ENCODE assay signal across 12 cellular contexts in the genomic region with DNA sequence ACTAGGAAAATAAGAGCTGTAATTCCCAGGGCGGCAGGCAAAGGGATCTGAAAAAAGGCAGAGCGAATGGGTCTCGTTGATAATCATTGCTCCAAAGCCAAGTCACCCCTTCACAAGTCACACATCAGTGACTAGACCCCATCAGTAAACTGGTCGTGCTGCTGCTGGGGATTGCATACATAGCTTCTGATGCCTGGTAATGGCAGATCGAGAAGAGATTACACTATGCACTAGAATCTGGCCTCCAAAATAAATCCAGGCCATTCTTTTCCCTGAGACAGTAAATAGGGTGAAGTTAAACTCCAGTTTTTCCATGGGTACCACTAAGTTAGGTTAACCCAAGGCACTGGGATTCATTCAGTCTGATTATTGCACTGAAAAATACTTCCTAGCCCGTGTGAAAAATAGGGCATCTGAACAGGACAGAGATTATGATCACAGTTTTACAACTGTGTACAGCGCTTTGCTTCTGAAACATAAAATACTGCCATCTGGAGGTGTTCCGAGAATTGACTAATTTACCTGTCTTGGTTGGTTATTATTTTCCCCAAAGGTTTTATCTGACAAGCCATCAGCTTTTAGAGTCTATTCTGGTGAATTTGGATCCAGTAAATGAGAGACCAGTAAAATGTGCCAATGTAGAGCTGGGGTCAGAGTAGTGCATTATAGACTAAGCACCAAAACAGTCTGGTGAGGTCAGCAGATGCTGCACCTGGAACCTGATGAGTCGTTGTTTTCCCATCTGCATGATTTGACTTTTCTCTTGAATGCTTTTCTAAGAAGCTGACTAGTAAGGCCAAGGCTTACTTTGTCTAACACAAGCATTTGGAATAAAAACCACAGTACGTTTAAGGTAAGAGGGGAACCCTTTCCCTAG.
DNase-seq lines count a peak whose midpoint lies in the region; ATAC-seq and FAIRE-seq lines count a peak whose summit lies in the region.
"Had no signal": no experiment of that assay in that cellular context is flagged by ENCODE, and none has a peak within 500 bp of the region (broad histone marks: within the 10 kb centered on the region; RNA-seq: fewer than 3 reads in every experiment).

No MANE protein-coding gene starts in this region.

- peak overlapping the region; percentile 4 for H3K4me3 Mint-ChIP-seq in activated naive CD8-positive, alpha-beta T cell
- H3K4me3 Mint-ChIP-seq in naive thymus-derived CD8-positive, alpha-beta T cell = peak overlapping the region in 1 of 10 donors; percentile 2

- POLR2A ChIA-PET in naive thymus-derived CD8-positive, alpha-beta T cell (lab: Charles Lee) = interaction anchor here (0.9 to 1.4 kb wide), 2 partner anchors 10 to 100 kb away, joined by 3 to 4 read pairs; no protein-coding TSS in a partner anchor

- H3K27me3 ChIP-seq in HUES6 (ENCODE audit: control insufficient read depth, insufficient read depth, low read length) = no peaks in the 10 kb centered on the region
- H3K27me3 ChIP-seq: right lobe of liver had no signal

- ATAC-seq in activated CD4-positive, CD25-positive, alpha-beta regulatory T cell treated with anti-CD3 and anti-CD28 coated beads, Interleukin-2, amount 50 U/mL, for 24 hours = peak; percentile 87 to 88
- no peak for ATAC-seq in naive thymus-derived CD8-positive, alpha-beta T cell

- no peaks in the 10 kb centered on the region for H3K9me3 Mint-ChIP-seq in activated naive CD8-positive, alpha-beta T cell (ENCODE audit: low read depth)
- no peaks in the 10 kb centered on the region for H3K9me3 Mint-ChIP-seq in naive thymus-derived CD8-positive, alpha-beta T cell

- no peak for DNase-seq in activated CD4-positive, CD25-positive, alpha-beta regulatory T cell treated with anti-CD3 and anti-CD28 coated beads, Interleukin-2, amount 50 U/mL, for 72 hours
- DNase-seq in naive thymus-derived CD8-positive, alpha-beta T cell = no peak
- DNase-seq in GM19240 (ENCODE audit: insufficient read length, low spot score) (no peak), HTR-8/SVneo (ENCODE audit: insufficient read length, low spot score) (no peak), frontal cortex (ENCODE audit: low spot score in 2 of 2) (no peak)
- DNase-seq: effector CD8-positive, alpha-beta T cell; NCI-H1930; right lobe of liver; stimulated activated CD8-positive, alpha-beta memory T cell treated with anti-CD3 and anti-CD28 coated beads, Interleukin-4, amount 100 ng/mL, for 48 hours had no signal

- peaks cover 18% of the 10 kb centered on the region for H3K36me3 Mint-ChIP-seq in activated naive CD8-positive, alpha-beta T cell
- H3K36me3 Mint-ChIP-seq in naive thymus-derived CD8-positive, alpha-beta T cell = peaks cover 13 to 99% (median 42%) of the 10 kb centered on the region in 3 donors

- H3K4me3 ChIP-seq in HUES6 (ENCODE audit: low read depth, low read length) = no peak overlapping the region
- H3K4me3 ChIP-seq: right lobe of liver had no signal

- no peaks in the 10 kb centered on the region for H3K27me3 Mint-ChIP-seq in activated naive CD8-positive, alpha-beta T cell
- no peaks in the 10 kb centered on the region for H3K27me3 Mint-ChIP-seq in naive thymus-derived CD8-positive, alpha-beta T cell

- peaks cover 16% of the 10 kb centered on the region for H3K36me3 ChIP-seq in HUES6 (ENCODE audit: control insufficient read depth, insufficient read depth, low read length)

- peak overlapping the region; percentile 88 for H3K27ac Mint-ChIP-seq in activated naive CD8-positive, alpha-beta T cell
- peak overlapping the region; percentile 14 to 84 (median 56) for H3K27ac Mint-ChIP-seq in naive thymus-derived CD8-positive, alpha-beta T cell

- H3K4me1 ChIP-seq in HUES6 (ENCODE audit: control insufficient read depth, insufficient read depth, low read length) = peaks cover 20% of the 10 kb centered on the region
- H3K4me1 ChIP-seq: right lobe of liver had no signal

- H3K4me1 Mint-ChIP-seq in activated naive CD8-positive, alpha-beta T cell (ENCODE audit: low read depth) = peaks cover 74% of the 10 kb centered on the region
- H3K4me1 Mint-ChIP-seq in naive thymus-derived CD8-positive, alpha-beta T cell = peaks cover 18 to 71% (median 48%) of the 10 kb centered on the region in 4 donors

- peak overlapping the region; percentile 16; the same call in 1 of the 2 replicates for H3K27ac ChIP-seq in HUES6 (ENCODE audit: low read depth, low read length)
- H3K27ac ChIP-seq: right lobe of liver had no signal

- H3K9me3 ChIP-seq in HUES6 (ENCODE audit: control insufficient read depth, insufficient read depth, low read depth, low read length) = no peaks in the 10 kb centered on the region
- H3K9me3 ChIP-seq: right lobe of liver had no signal

- no peak overlapping the region for H3K9ac ChIP-seq in HUES6 (ENCODE audit: low read length)

- FAIRE-seq in HTR-8/SVneo (lab: Jason Lieb, UNC) (no peak), frontal cortex (lab: Jason Lieb, UNC) (no peak)

Comparison
In these comparisons a context has a peak if more than half of its experiments do, and no peak if none do; other contexts are left out.
1. ATAC-seq: peak in activated CD4-positive, CD25-positive, alpha-beta regulatory T cell treated with anti-CD3 and anti-CD28 coated beads, Interleukin-2, amount 50 U/mL, for 24 hours (2 of 2); none in naive thymus-derived CD8-positive, alpha-beta T cell (0 of 2).